ENCODE assay signal across 28 cellular contexts in genomic region chr11:72965672-72966071, GRCh38.
"Had no signal": no experiment of that assay in that cellular context is flagged by ENCODE, and none has a peak within 500 bp of the region (broad histone marks: within the 10 kb centered on the region; RNA-seq: fewer than 3 reads in every experiment).

No MANE protein-coding gene starts in this region.

- H3K4me3 Mint-ChIP-seq: activated naive CD4-positive, alpha-beta T cell treated with anti-CD3 and anti-CD28 coated beads, Interleukin-2, amount 10 ng/mL, durations not matched to agents 7 days and 5 days; mesothelial cell of epicardium; nephron progenitor cell; T-helper 17 cell; type B pancreatic cell had no signal

- H3K4me1 ChIP-seq: lower lobe of right lung, sigmoid colon, vagina had no signal

- H3K27ac Mint-ChIP-seq: activated naive CD4-positive, alpha-beta T cell treated with anti-CD3 and anti-CD28 coated beads, Interleukin-2, amount 10 ng/mL, durations not matched to agents 7 days and 5 days; mesothelial cell of epicardium; nephron progenitor cell; T-helper 17 cell; type B pancreatic cell had no signal

- H3K4me2 ChIP-seq: smooth muscle cell had no signal

- H3K36me3 ChIP-seq: lower lobe of right lung, pancreas, sigmoid colon, vagina had no signal

- H3K27me3 ChIP-seq: pancreas, sigmoid colon, vagina had no signal

- ATAC-seq: lower lobe of right lung, pancreas, T-helper 17 cell had no signal

- DNase-seq: activated CD4-positive, alpha-beta T cell treated with anti-CD3 and anti-CD28 coated beads for 4 hours; activated CD4-positive, alpha-beta T cell treated with anti-CD3 and anti-CD28 coated beads, Interleukin-2, amount 50 U/mL, for 48 hours; activated CD4-positive, CD25-positive, alpha-beta regulatory T cell; activated CD8-positive, alpha-beta memory T cell treated with anti-CD3 and anti-CD28 coated beads, Interleukin-2, amount 50 U/mL, for 48 hours; activated effector memory CD4-positive, alpha-beta T cell treated with Interleukin-2 at 50 U/mL for 16 hours; activated naive CD4-positive, alpha-beta T cell treated with anti-CD3 and anti-CD28 coated beads, Interleukin-2, amount 10 ng/mL, durations not matched to agents 7 days and 5 days; activated T-cell treated with anti-CD3 and anti-CD28 coated beads, Interleukin-2, amount 50 U/mL, for 48 hours; amygdala; cerebellar nuclear complex; cortex of kidney; effector CD8-positive, alpha-beta T cell; foreskin melanocyte; hypothalamus; islet precursor cell; left cardiac atrium; lower lobe of right lung; nephron progenitor cell; pancreas; sigmoid colon; stimulated activated CD4-positive, alpha-beta T cell treated with anti-CD3 and anti-CD28 coated beads, Interleukin-15, amount 100 ng/mL, for 24 hours; stimulated activated naive CD4-positive, alpha-beta T cell; SW 1271; T-helper 17 cell had no signal

- FAIRE-seq: pancreas had no signal

- H3K9me3 ChIP-seq: lower lobe of right lung, pancreas, sigmoid colon, thoracic aorta, vagina had no signal

- H3K27ac ChIP-seq: lower lobe of right lung, pancreas, sigmoid colon, thoracic aorta, vagina had no signal

- H3K9me3 Mint-ChIP-seq: activated naive CD4-positive, alpha-beta T cell treated with anti-CD3 and anti-CD28 coated beads, Interleukin-2, amount 10 ng/mL, durations not matched to agents 7 days and 5 days; mesothelial cell of epicardium; nephron progenitor cell; type B pancreatic cell had no signal

- H3K27me3 Mint-ChIP-seq: activated naive CD4-positive, alpha-beta T cell treated with anti-CD3 and anti-CD28 coated beads, Interleukin-2, amount 10 ng/mL, durations not matched to agents 7 days and 5 days; T-helper 17 cell; type B pancreatic cell had no signal

- H3K4me3 ChIP-seq: lower lobe of right lung, pancreas, sigmoid colon, smooth muscle cell, thoracic aorta, vagina had no signal
